11 cellular contexts compared by ENCODE assay signal in the genomic region with DNA sequence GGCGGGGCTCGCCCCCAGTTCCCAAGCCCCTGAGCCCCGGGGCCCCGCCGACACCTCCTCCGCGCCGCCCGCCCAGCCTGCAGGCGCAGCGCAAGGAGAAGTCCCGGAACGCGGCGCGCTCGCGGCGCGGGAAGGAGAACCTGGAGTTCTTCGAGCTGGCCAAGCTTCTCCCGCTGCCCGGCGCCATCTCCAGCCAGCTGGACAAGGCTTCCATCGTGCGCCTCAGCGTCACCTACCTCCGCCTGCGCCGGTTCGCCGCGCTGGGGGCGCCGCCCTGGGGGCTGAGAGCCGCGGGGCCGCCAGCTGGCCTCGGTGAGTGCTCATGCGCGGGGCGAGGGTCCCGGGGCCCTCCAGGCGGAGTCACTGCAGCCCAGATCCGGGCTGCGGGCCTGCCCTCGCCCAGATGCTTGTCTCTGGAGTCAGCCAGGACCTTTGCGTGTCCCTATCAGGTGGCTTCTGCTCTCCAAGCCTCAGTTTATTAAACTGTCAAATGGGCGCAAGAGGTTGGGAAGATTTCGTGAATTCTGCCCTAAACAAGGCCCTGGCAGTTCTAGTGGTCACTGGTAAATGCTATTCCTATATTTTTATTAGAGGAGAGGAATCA. TPM values are rescaled to one million over a fixed set of nuclear protein-coding genes. Genes with fewer than 3 reads are reported as not detected.
A peak's percentile ranks its signal among the peaks of the same experiment; 100 is the strongest.
DNase-seq lines count a peak whose midpoint lies in the region; ATAC-seq, FAIRE-seq and TF ChIP-seq lines count a peak whose summit lies in the region.
"Had no signal": no experiment of that assay in that cellular context is flagged by ENCODE, and none has a peak within 500 bp of the region (broad histone marks: within the 10 kb centered on the region; RNA-seq: fewer than 3 reads in every experiment).

No MANE protein-coding gene starts in this region.

- no peak overlapping the region for H2AFZ ChIP-seq in H1 (ENCODE audit: low read length)
- no peak overlapping the region for H2AFZ ChIP-seq in neural cell (ENCODE audit: low read depth, low read length)

- no peak overlapping the region for H3K9ac ChIP-seq in HUES64 (ENCODE audit: low read depth, low read length)
- no peak overlapping the region for H3K9ac ChIP-seq in H1 (replicated peaks in 1 of 4; ENCODE audit: extremely low read depth in 1 of 4, low read depth in 3 of 4, low read length in 3 of 4)
- no peak overlapping the region for H3K9ac ChIP-seq in neural cell (ENCODE audit: low read length)

- H3F3A ChIP-seq in neural cell (ENCODE audit: insufficient read depth, low read length, poor library complexity, severe bottlenecking), result no peaks in the 10 kb centered on the region

- H3K9me3 ChIP-seq in CD8-positive, alpha-beta T cell (ENCODE audit: low read length), result no peaks in the 10 kb centered on the region
- H3K9me3 ChIP-seq in HUES64 (ENCODE audit: insufficient read depth, low read depth, low read length) (no peaks in the 10 kb centered on the region), H1 (ENCODE audit: insufficient read depth in 2 of 2, low read depth in 1 of 2, low read length in 1 of 2) (no peaks in the 10 kb centered on the region), neural cell (ENCODE audit: low read length) (no peaks in the 10 kb centered on the region)

- H3K27ac ChIP-seq in CD8-positive, alpha-beta T cell (ENCODE audit: low read depth, low read length), result no peak overlapping the region
- no peak overlapping the region for H3K27ac ChIP-seq in HUES64 (ENCODE audit: low read depth, low read length)
- H3K27ac ChIP-seq in H1 (ENCODE audit: low read depth, low read length), result no peak overlapping the region
- H3K27ac ChIP-seq in neural cell (ENCODE audit: low read length), result no peak overlapping the region

- H3K9me2 ChIP-seq in neural cell (ENCODE audit: insufficient read depth, low read length), result no peaks in the 10 kb centered on the region

- no peak for TF ChIP-seq RAD21 in H1 (IDR thresholded peaks at IDR 0.05 in 1 of 2, conservative IDR thresholded peaks at IDR 0.05 in 1 of 2; ENCODE audit: low read depth in 2 of 2, low read length in 2 of 2)
- TF ChIP-seq RAD21 in neural cell (conservative IDR thresholded peaks at IDR 0.05), result no peak

- no peak for TF ChIP-seq POLR2A in H1 (IDR thresholded peaks at IDR 0.05; ENCODE audit: control extremely low read depth in 1 of 2, low read depth in 2 of 2, low read length in 2 of 2)

- no peak overlapping the region for H3K14ac ChIP-seq in H1 (ENCODE audit: insufficient read length)

- H2BK15ac ChIP-seq in H1 (ENCODE audit: low read length), result no peak overlapping the region

- peaks cover 40% of the 10 kb centered on the region for H3K27me3 Mint-ChIP-seq in CD8-positive, alpha-beta T cell (ENCODE audit: low read depth)
- H3K27me3 Mint-ChIP-seq in activated CD8-positive, alpha-beta T cell treated with anti-CD3 and anti-CD28 coated beads, Interleukin-2, amount 10 ng/mL, durations not matched to agents 7 days and 5 days (ENCODE audit: low read depth), result peaks cover 60% of the 10 kb centered on the region

- H3K4me2 ChIP-seq in H1 (ENCODE audit: insufficient read depth in 1 of 2, low read depth in 2 of 2, low read length in 2 of 2), result peak overlapping the region; percentile 62 to 87
- H3K4me2 ChIP-seq in neural cell (ENCODE audit: low read length), result no peak overlapping the region

- TF ChIP-seq EP300 in H1 (IDR thresholded peaks at IDR 0.05; ENCODE audit: borderline replicate concordance in 1 of 2, low read depth in 2 of 2, low read length in 2 of 2) (no peak), neural cell (conservative IDR thresholded peaks at IDR 0.05; ENCODE audit: poor library complexity, severe bottlenecking) (no peak)

- ATAC-seq in CD8-positive, alpha-beta T cell, result no peak
- ATAC-seq in activated CD8-positive, alpha-beta T cell treated with anti-CD3 and anti-CD28 coated beads, Interleukin-2, amount 10 ng/mL, durations not matched to agents 7 days and 5 days, result no peak

- H3K79me1 ChIP-seq in H1 (ENCODE audit: low read depth, low read length), result no peaks in the 10 kb centered on the region

- H4K91ac ChIP-seq in H1 (replicated peaks; ENCODE audit: insufficient read length, low read length), result no peak overlapping the region

- peaks cover 15% of the 10 kb centered on the region; the same call in 1 of the 2 replicates for H3K23me2 ChIP-seq in H1 (ENCODE audit: low read depth, low read length)

- no peak overlapping the region for H3K4me3 Mint-ChIP-seq in CD8-positive, alpha-beta T cell
- H3K4me3 Mint-ChIP-seq in activated CD8-positive, alpha-beta T cell treated with anti-CD3 and anti-CD28 coated beads, Interleukin-2, amount 10 ng/mL, durations not matched to agents 7 days and 5 days, result no peak overlapping the region

- no peak for FAIRE-seq in H1 (lab: Jason Lieb, UNC)
- FAIRE-seq: endometrium had no signal

- no peak overlapping the region for H3K4ac ChIP-seq in H1 (replicated peaks; ENCODE audit: insufficient read length, low read depth, low read length)

- H3K27me3 ChIP-seq in CD8-positive, alpha-beta T cell (ENCODE audit: insufficient read depth, low read length), result peaks cover 32% of the 10 kb centered on the region
- H3K27me3 ChIP-seq in HUES64 (ENCODE audit: insufficient read depth, low read length), result peaks cover 64% of the 10 kb centered on the region
- H3K27me3 ChIP-seq in H1 (replicated peaks in 1 of 4; ENCODE audit: control insufficient read depth in 3 of 4, extremely low read depth in 1 of 4, insufficient read depth in 3 of 4, low read length in 3 of 4), result peaks cover 24 to 53% (median 49%) of the 10 kb centered on the region in 4 experiments
- peaks cover 61% of the 10 kb centered on the region for H3K27me3 ChIP-seq in neural cell (ENCODE audit: insufficient read depth, low read depth, low read length)

- intact Hi-C loops in CD8-positive, alpha-beta T cell (cut with DNase I, micrococcal nuclease), result no loop called here

- no peak for DNase-seq in CD8-positive, alpha-beta T cell
- DNase-seq in H1 (ENCODE audit: low read depth in 1 of 2, low spot score in 2 of 2), result peak in 1 of 2 experiments; percentile 79
- DNase-seq in NCI-H1105 (lab: John Stamatoyannopoulos, UW), result no peak
- no peak for DNase-seq in activated CD8-positive, alpha-beta T cell treated with anti-CD3 and anti-CD28 coated beads, Interleukin-2, amount 10 ng/mL, durations not matched to agents 7 days and 5 days
- no peak for DNase-seq in SK-N-DZ (ENCODE audit: low spot score)
- DNase-seq in occipital lobe (lab: John Stamatoyannopoulos, UW), result no peak
- DNase-seq: NCI-H2029, SW 1271 had no signal

- H2BK20ac ChIP-seq in H1 (ENCODE audit: low read length), result no peak overlapping the region

- no peaks in the 10 kb centered on the region for H3K36me3 ChIP-seq in CD8-positive, alpha-beta T cell (ENCODE audit: insufficient read depth, low read length)
- H3K36me3 ChIP-seq in HUES64 (ENCODE audit: insufficient read depth, low read length) (no peaks in the 10 kb centered on the region), H1 (ENCODE audit: control insufficient read depth in 2 of 4, insufficient read depth in 4 of 4, low read length in 3 of 4) (no peaks in the 10 kb centered on the region), neural cell (ENCODE audit: insufficient read depth, low read length) (no peaks in the 10 kb centered on the region)

- H3K23ac ChIP-seq in H1 (ENCODE audit: insufficient read length), result no peak overlapping the region

- no peak overlapping the region for H3K18ac ChIP-seq in H1 (ENCODE audit: extremely low read depth, low read length)

- POLR2A ChIA-PET in CD8-positive, alpha-beta T cell (lab: Charles Lee), result no interaction called here
- POLR2A ChIA-PET in H1 (lab: Charles Lee; ENCODE audit: partially characterized antibody), result interaction anchor here (0.6 to 1.8 kb wide), 7 partner anchors 10 to 433 kb away, joined by 3 to 4 read pairs (median 3); no protein-coding TSS in a partner anchor
- POLR2A ChIA-PET in activated CD8-positive, alpha-beta T cell treated with anti-CD3 and anti-CD28 coated beads, Interleukin-2, amount 10 ng/mL, durations not matched to agents 7 days and 5 days (lab: Charles Lee), result no interaction called here

- H3K9me3 Mint-ChIP-seq in CD8-positive, alpha-beta T cell, result no peaks in the 10 kb centered on the region
- no peaks in the 10 kb centered on the region for H3K9me3 Mint-ChIP-seq in activated CD8-positive, alpha-beta T cell treated with anti-CD3 and anti-CD28 coated beads, Interleukin-2, amount 10 ng/mL, durations not matched to agents 7 days and 5 days (ENCODE audit: insufficient read depth)

- H2BK120ac ChIP-seq in H1 (replicated peaks; ENCODE audit: low read depth, low read length), result no peak overlapping the region

- WGBS in HUES64, result 4% methylated on average over 50 of the region's 50 CpGs
- WGBS in H1 (ENCODE audit: extremely low coverage in 1 of 2, insufficient coverage in 1 of 2, insufficient read length in 1 of 2, insufficient replicate concordance in 2 of 2, low coverage in 1 of 2, low lambda C conversion rate in 2 of 2, missing lambda C conversion rate in 1 of 2), 2 experiments, result 10% methylated on average over 31 of the region's 50 CpGs; no CpG with 5 or more reads in 1 of the 2 experiments

- no peak overlapping the region for H3K27ac Mint-ChIP-seq in CD8-positive, alpha-beta T cell
- no peak overlapping the region for H3K27ac Mint-ChIP-seq in activated CD8-positive, alpha-beta T cell treated with anti-CD3 and anti-CD28 coated beads, Interleukin-2, amount 10 ng/mL, durations not matched to agents 7 days and 5 days

- H2AK5ac ChIP-seq in H1 (ENCODE audit: low read depth, low read length), result no peak overlapping the region

- no peak overlapping the region for H2BK5ac ChIP-seq in H1 (ENCODE audit: low read depth, low read length)

- H3K79me2 ChIP-seq in H1 (ENCODE audit: control insufficient read depth in 1 of 2, insufficient read depth in 2 of 2, low read length in 2 of 2) (no peaks in the 10 kb centered on the region), neural cell (replicated peaks; ENCODE audit: insufficient read depth, low read length) (no peaks in the 10 kb centered on the region)

- H4K5ac ChIP-seq in H1 (ENCODE audit: insufficient read length, low read depth, low read length), result no peak overlapping the region

- H3K4me3 ChIP-seq in CD8-positive, alpha-beta T cell (ENCODE audit: low read depth, low read length), result peak overlapping the region; percentile 11
- H3K4me3 ChIP-seq in HUES64 (ENCODE audit: low read length), result peak overlapping the region; percentile 55
- peak overlapping the region; percentile 22 to 69 (median 31) for H3K4me3 ChIP-seq in H1 (ENCODE audit: extremely low read depth in 1 of 4, insufficient read depth in 2 of 4, low read depth in 3 of 4, low read length in 4 of 4)
- H3K4me3 ChIP-seq in neural cell (ENCODE audit: low read length), result peak overlapping the region; percentile 61

- no peaks in the 10 kb centered on the region for H3K36me3 Mint-ChIP-seq in CD8-positive, alpha-beta T cell
- no peaks in the 10 kb centered on the region for H3K36me3 Mint-ChIP-seq in activated CD8-positive, alpha-beta T cell treated with anti-CD3 and anti-CD28 coated beads, Interleukin-2, amount 10 ng/mL, durations not matched to agents 7 days and 5 days (ENCODE audit: low read depth)

- no peak overlapping the region for H3K56ac ChIP-seq in H1 (replicated peaks; ENCODE audit: insufficient read length, low read depth, low read length)

- CTCF ChIA-PET in CD8-positive, alpha-beta T cell (lab: Charles Lee), result interaction anchor here (3.0 kb wide), 1 partner anchor 8 kb away, joined by 29 read pairs; no protein-coding TSS in a partner anchor
- CTCF ChIA-PET in H1 (lab: Charles Lee; ENCODE audit: partially characterized antibody), result interaction anchor here (0.6 to 3.7 kb wide), 8 partner anchors 9 to 261 kb away, joined by 3 to 42 read pairs (median 4); no protein-coding TSS in a partner anchor
- CTCF ChIA-PET in activated CD8-positive, alpha-beta T cell treated with anti-CD3 and anti-CD28 coated beads, Interleukin-2, amount 10 ng/mL, durations not matched to agents 7 days and 5 days (lab: Charles Lee), result interaction anchor here (0.6 to 4.5 kb wide), 4 partner anchors 9 to 129 kb away, joined by 3 to 34 read pairs (median 3); no protein-coding TSS in a partner anchor

- no peak for TF ChIP-seq CTCF in CD8-positive, alpha-beta T cell (IDR thresholded peaks at IDR 0.05)
- TF ChIP-seq CTCF in H1 (IDR thresholded peaks at IDR 0.05; ENCODE audit: control extremely low read depth in 1 of 3, insufficient read depth in 1 of 3, low read depth in 1 of 3, low read length in 3 of 3), result no peak
- no peak for TF ChIP-seq CTCF in neural cell (IDR thresholded peaks at IDR 0.05; ENCODE audit: poor library complexity, severe bottlenecking)

- peaks cover 17% of the 10 kb centered on the region for H3K4me1 Mint-ChIP-seq in CD8-positive, alpha-beta T cell (ENCODE audit: low read depth)
- H3K4me1 Mint-ChIP-seq in activated CD8-positive, alpha-beta T cell treated with anti-CD3 and anti-CD28 coated beads, Interleukin-2, amount 10 ng/mL, durations not matched to agents 7 days and 5 days (ENCODE audit: low read depth), result peaks cover 14% of the 10 kb centered on the region

- H2BK12ac ChIP-seq in H1 (ENCODE audit: low read depth, low read length), result no peak overlapping the region

- H4K8ac ChIP-seq in H1 (ENCODE audit: extremely low read depth, insufficient read depth, low read length), result no peak overlapping the region

- H3K4me1 ChIP-seq in CD8-positive, alpha-beta T cell (ENCODE audit: insufficient read depth, low read length), result peaks cover 26% of the 10 kb centered on the region
- peaks cover 7% of the 10 kb centered on the region; the same call in 1 of the 2 replicates for H3K4me1 ChIP-seq in HUES64 (ENCODE audit: insufficient read depth, low read length)
- H3K4me1 ChIP-seq in H1 (replicated peaks in 1 of 4; ENCODE audit: control insufficient read depth in 3 of 4, insufficient read depth in 4 of 4, low read length in 3 of 4), result peaks cover 0 to 20% (median 11%) of the 10 kb centered on the region in 4 experiments; a peak in 5 of 7 replicates

- H4K20me1 ChIP-seq in H1 (replicated peaks in 1 of 2; ENCODE audit: control insufficient read depth in 1 of 2, insufficient read depth in 2 of 2, low read length in 2 of 2) (peaks cover 3% of the 10 kb centered on the region in 2 experiments), neural cell (ENCODE audit: insufficient read depth) (no peaks in the 10 kb centered on the region)

RNA-seq across cellular contexts. Expression of a gene that starts 2.0 kb away (rescaled TPM):
- 1 to 10 TPM; 1.1 to 1.6 TPM for total RNA-seq in CD8-positive, alpha-beta T cell
- 4.2 TPM for polyA plus RNA-seq in HUES64 (2013, experiment 1 of 2)
- 6.7 TPM for polyA plus RNA-seq in HUES64 (2013, experiment 2 of 2)
- 9.0 and 9.9 TPM in 2 replicates for total RNA-seq in H1 (2021; fragmentation: NEBNext Ultra II Directional; extraction: Animal tissue kit (Norgen Biotek cat#: 25700))
- 13.9 and 26.8 TPM in 2 replicates for polyA plus RNA-seq in H1 (2011; rRNA removed)
- polyA plus RNA-seq in H1 (2011; cell fraction: cytosol; rRNA removed), result 17.3 TPM
- 27.9 TPM for polyA plus RNA-seq in H1 (2011; cell fraction: nucleus; rRNA removed)
- 7.4 to 12.8 TPM (median 11.3 TPM) in 4 replicates for polyA plus RNA-seq in H1 (2012, experiment 1 of 2)
- polyA plus RNA-seq in H1 (2012, experiment 2 of 2), result 9.8 TPM
- polyA plus RNA-seq in H1 (2013, experiment 1 of 2), result 6.6 TPM
- 5.8 TPM for polyA plus RNA-seq in H1 (2013, experiment 2 of 2)
- polyA minus RNA-seq in H1 (2011; rRNA and poly(A)+ RNA removed), result 2.4 and 4.5 TPM in 2 replicates
- polyA minus RNA-seq in H1 (2011; cell fraction: cytosol; rRNA and poly(A)+ RNA removed), result 9.7 TPM
- polyA minus RNA-seq in H1 (2011; cell fraction: nucleus; rRNA and poly(A)+ RNA removed), result 9.2 TPM
- 0.38 TPM in 1 of 2 replicates, not detected in the other for polyA plus RNA-seq in neural cell
- polyA minus RNA-seq in neural cell, result not detected in 2 replicates
- total RNA-seq in activated CD8-positive, alpha-beta T cell treated with anti-CD3 and anti-CD28 coated beads, Interleukin-2, amount 10 ng/mL, durations not matched to agents 7 days and 5 days, result not detected
- polyA plus RNA-seq in SK-N-DZ (2014; cell fraction: cytosol; rRNA removed), result 0.72 and 0.76 TPM in 2 replicates
- polyA plus RNA-seq in SK-N-DZ (2014; cell fraction: nucleus; rRNA removed), result 0.98 TPM in 1 of 2 replicates, not detected in the other
- total RNA-seq in occipital lobe, result 5.8 TPM

RNA-seq across cellular contexts. Expression of a gene that starts 26.8 kb away (rescaled TPM):
- total RNA-seq in CD8-positive, alpha-beta T cell, result 10 to 100 TPM; 17.9 to 18.4 TPM
- 45.0 TPM for polyA plus RNA-seq in HUES64 (2013, experiment 1 of 2)
- polyA plus RNA-seq in HUES64 (2013, experiment 2 of 2), result 44.3 TPM
- total RNA-seq in H1 (2021; fragmentation: NEBNext Ultra II Directional; extraction: Animal tissue kit (Norgen Biotek cat#: 25700)), result 57.5 and 61.7 TPM in 2 replicates
- polyA plus RNA-seq in H1 (2011; rRNA removed), result 152 and 209 TPM in 2 replicates
- 87.1 TPM for polyA plus RNA-seq in H1 (2011; cell fraction: cytosol; rRNA removed)
- polyA plus RNA-seq in H1 (2011; cell fraction: nucleus; rRNA removed), result 85.1 TPM
- polyA plus RNA-seq in H1 (2012, experiment 1 of 2), result 19.0 to 57.5 TPM (median 50.3 TPM) in 4 replicates
- polyA plus RNA-seq in H1 (2012, experiment 2 of 2), result 55.3 TPM
- polyA plus RNA-seq in H1 (2013, experiment 1 of 2), result 61.7 TPM
- 60.3 TPM for polyA plus RNA-seq in H1 (2013, experiment 2 of 2)
- 2.0 and 2.2 TPM in 2 replicates for polyA minus RNA-seq in H1 (2011; rRNA and poly(A)+ RNA removed)
- polyA minus RNA-seq in H1 (2011; cell fraction: cytosol; rRNA and poly(A)+ RNA removed), result 19.2 TPM
- 26.7 TPM for polyA minus RNA-seq in H1 (2011; cell fraction: nucleus; rRNA and poly(A)+ RNA removed)
- polyA plus RNA-seq in neural cell, result 181 and 189 TPM in 2 replicates
- 44.5 and 46.3 TPM in 2 replicates for polyA minus RNA-seq in neural cell
- total RNA-seq in activated CD8-positive, alpha-beta T cell treated with anti-CD3 and anti-CD28 coated beads, Interleukin-2, amount 10 ng/mL, durations not matched to agents 7 days and 5 days, result 10 to 100 TPM; 74.4 to 76.8 TPM
- 109 and 113 TPM in 2 replicates for polyA plus RNA-seq in SK-N-DZ (2014; cell fraction: cytosol; rRNA removed)
- polyA plus RNA-seq in SK-N-DZ (2014; cell fraction: nucleus; rRNA removed), result 54.3 and 58.0 TPM in 2 replicates
- total RNA-seq in occipital lobe, result 20.9 TPM

Comparison
In these comparisons a context has a peak if more than half of its experiments do, and no peak if none do; other contexts are left out.
1. H3K4me3 ChIP-seq: peak in every context shown above with its lines; median percentile 61 in neural cell; 55 in HUES64; 31 in H1; 11 in CD8-positive, alpha-beta T cell.